7 cellular contexts compared by ENCODE assay signal in genomic region chr15:40217166-40217785, GRCh38. TPM values are rescaled to one million over a fixed set of nuclear protein-coding genes. Genes with fewer than 3 reads are reported as not detected.
DNase-seq lines count a peak whose midpoint lies in the region; TF ChIP-seq lines count a peak whose summit lies in the region.

No MANE protein-coding gene starts in this region.

- no peak overlapping the region for H3K18ac ChIP-seq in neuronal stem cell (ENCODE audit: low read length)

- H4K8ac ChIP-seq in neuronal stem cell (ENCODE audit: low read depth, low read length), result no peak overlapping the region

- H2BK12ac ChIP-seq in neuronal stem cell (ENCODE audit: low read length), result no peak overlapping the region

- no peak overlapping the region for H2AK5ac ChIP-seq in neuronal stem cell (ENCODE audit: low read depth, low read length)

- no peaks in the 10 kb centered on the region for H3K27me3 ChIP-seq in neuronal stem cell (ENCODE audit: control insufficient read depth in 3 of 3, insufficient read depth in 3 of 3, low read depth in 1 of 3, low read length in 3 of 3)

- H3K27ac Mint-ChIP-seq in activated CD4-positive, alpha-beta memory T cell treated with anti-CD3 and anti-CD28 coated beads for 36 hours, result no peak overlapping the region

- POLR2A ChIA-PET in HEK293T (lab: Yijun Ruan, JAX), result no interaction called here
- POLR2A ChIA-PET in activated CD4-positive, alpha-beta memory T cell treated with anti-CD3 and anti-CD28 coated beads for 36 hours (lab: Charles Lee), result interaction anchor here (0.6 to 1.3 kb wide), 3 partner anchors 17 to 44 kb away, joined by 3 read pairs; partner anchors contain the start of gene PAK6

- H2BK5ac ChIP-seq in neuronal stem cell (ENCODE audit: low read length), result no peak overlapping the region

- H3K14ac ChIP-seq in neuronal stem cell (ENCODE audit: low read length), result no peak overlapping the region

- no peaks in the 10 kb centered on the region for H3K4me1 Mint-ChIP-seq in activated CD4-positive, alpha-beta memory T cell treated with anti-CD3 and anti-CD28 coated beads for 36 hours (ENCODE audit: low read depth)

- CTCF ChIA-PET in HEK293T (lab: Yijun Ruan, JAX), result interaction anchor here (0.7 to 5.0 kb wide), 21 partner anchors 9 to 184 kb away, joined by 3 to 56 read pairs (median 4); partner anchors contain the start of gene PAK6
- CTCF ChIA-PET in activated CD4-positive, alpha-beta memory T cell treated with anti-CD3 and anti-CD28 coated beads for 36 hours (lab: Charles Lee), result interaction anchor here (0.7 to 6.0 kb wide), 49 partner anchors 9 to 429 kb away, joined by 3 to 197 read pairs (median 4); partner anchors contain the start of genes CCDC9B and PAK6

- H3K4me3 Mint-ChIP-seq in activated CD4-positive, alpha-beta memory T cell treated with anti-CD3 and anti-CD28 coated beads for 36 hours, result no peak overlapping the region

- no peak overlapping the region for H3K4me3 ChIP-seq in foreskin fibroblast (ENCODE audit: low read depth in 1 of 2, low read length in 2 of 2)
- no peak overlapping the region for H3K4me3 ChIP-seq in neuronal stem cell (ENCODE audit: low read length in 2 of 2)

- H3K9ac ChIP-seq in neuronal stem cell (ENCODE audit: low read depth, low read length, poor library complexity), result no peak overlapping the region

- no peak overlapping the region for H3K27ac ChIP-seq in neuronal stem cell (replicated peaks; ENCODE audit: low read length)

- H3K36me3 Mint-ChIP-seq in activated CD4-positive, alpha-beta memory T cell treated with anti-CD3 and anti-CD28 coated beads for 36 hours, result peaks cover 37% of the 10 kb centered on the region

- TF ChIP-seq CTCF in foreskin fibroblast (IDR thresholded peaks at IDR 0.05; ENCODE audit: low read depth, low read length), result peak; percentile 62

- H3K27me3 Mint-ChIP-seq in activated CD4-positive, alpha-beta memory T cell treated with anti-CD3 and anti-CD28 coated beads for 36 hours, result no peaks in the 10 kb centered on the region

- no peak overlapping the region for H4K91ac ChIP-seq in neuronal stem cell (ENCODE audit: low read depth, low read length, poor library complexity)

- H2BK15ac ChIP-seq in neuronal stem cell (ENCODE audit: low read length), result no peak overlapping the region

- H2BK120ac ChIP-seq in neuronal stem cell (ENCODE audit: low read depth, low read length), result no peak overlapping the region

- intact Hi-C loops in activated CD4-positive, alpha-beta memory T cell treated with anti-CD3 and anti-CD28 coated beads for 36 hours (cut with micrococcal nuclease), result loop anchor here (1.0 kb wide), 1 partner anchor 57 kb away; no protein-coding TSS in a partner anchor

- no peaks in the 10 kb centered on the region for H3K79me1 ChIP-seq in neuronal stem cell (ENCODE audit: low read depth, low read length)

- peaks cover 14 to 98% of the 10 kb centered on the region in 2 donors for H3K36me3 ChIP-seq in neuronal stem cell (replicated peaks in 1 of 2; ENCODE audit: control insufficient read depth in 2 of 2, insufficient read depth in 2 of 2, low read length in 2 of 2)

- H3K4me2 ChIP-seq in neuronal stem cell (ENCODE audit: insufficient read depth, low read length, poor library complexity, severe bottlenecking), result no peak overlapping the region

- H3K4me1 ChIP-seq in neuronal stem cell (ENCODE audit: control insufficient read depth in 2 of 2, insufficient read depth in 1 of 2, low read depth in 1 of 2, low read length in 2 of 2), result no peaks in the 10 kb centered on the region

- no peak overlapping the region for H3K4ac ChIP-seq in neuronal stem cell (ENCODE audit: low read length)

- no CpG with 5 or more reads among the region's 6 CpGs for WGBS in neuronal stem cell (ENCODE audit: extremely low coverage in 2 of 2, insufficient read length in 2 of 2, insufficient replicate concordance in 1 of 2), 2 donors

- DNase-seq in EH (ENCODE audit: low read depth) (peak; percentile 78), HEK293T (ENCODE audit: extremely low spot score) (peak; percentile 58), NCI-H446 (lab: John Stamatoyannopoulos, UW) (peak; percentile 30 to 63), foreskin fibroblast (peak; percentile 56 to 85), neuronal stem cell (ENCODE audit: low spot score) (peak; percentile 65), cortex of kidney (lab: John Stamatoyannopoulos, UW) (no peak)
- DNase-seq in activated CD4-positive, alpha-beta memory T cell treated with anti-CD3 and anti-CD28 coated beads for 36 hours, result peak; percentile 40

- peaks cover 0 to 2% of the 10 kb centered on the region in 2 donors for H3K9me3 ChIP-seq in neuronal stem cell (replicated peaks in 1 of 2; ENCODE audit: control insufficient read depth in 2 of 2, insufficient read depth in 1 of 2, low read depth in 1 of 2, low read length in 2 of 2)

- no peak overlapping the region for H3K23ac ChIP-seq in neuronal stem cell (ENCODE audit: low read depth, low read length, poor library complexity)

- no peaks in the 10 kb centered on the region for H3K9me3 Mint-ChIP-seq in activated CD4-positive, alpha-beta memory T cell treated with anti-CD3 and anti-CD28 coated beads for 36 hours

- no peak overlapping the region for H2AFZ ChIP-seq in neuronal stem cell (ENCODE audit: low read length)

TF ChIP-seq in HEK293T, 16 proteins besides CTCF, POLR2A, EP300 and RAD21:
- TF ChIP-seq FOXK2 (IDR thresholded peaks at IDR 0.05) (no peak), NFRKB (IDR thresholded peaks at IDR 0.05) (no peak), ZNF384 (IDR thresholded peaks at IDR 0.05) (peak; percentile 88), ARNT (IDR thresholded peaks at IDR 0.05) (no peak), TARDBP (IDR thresholded peaks at IDR 0.05) (no peak), CTBP1 (IDR thresholded peaks at IDR 0.05; ENCODE audit: borderline replicate concordance) (no peak)
TF ChIP-seq in HEK293T: peak in this region for 1.

RNA-seq across cellular contexts. Expression of gene PAK6, which starts 21.6 kb away (rescaled TPM):
- under 1 TPM; 0.69 to 0.73 TPM for total RNA-seq in activated CD4-positive, alpha-beta memory T cell treated with anti-CD3 and anti-CD28 coated beads for 36 hours
- polyA plus RNA-seq in neuronal stem cell (2013, experiment 1 of 2), result 0.36 TPM
- polyA plus RNA-seq in neuronal stem cell (2013, experiment 2 of 2), result 0.37 TPM

RNA-seq across cellular contexts. Expression of gene BUB1B, which starts 56.4 kb away (rescaled TPM):
- 10 to 100 TPM; 88.8 to 96.1 TPM for total RNA-seq in activated CD4-positive, alpha-beta memory T cell treated with anti-CD3 and anti-CD28 coated beads for 36 hours
- polyA plus RNA-seq in neuronal stem cell (2013, experiment 1 of 2), result 55.5 TPM
- 55.2 TPM for polyA plus RNA-seq in neuronal stem cell (2013, experiment 2 of 2)
